Comparison of ENCODE assay signal across 8 cellular contexts in genomic region chrX:40176979-40177430, GRCh38.
DNase-seq lines count a peak whose midpoint lies in the region; ATAC-seq and TF ChIP-seq lines count a peak whose summit lies in the region.

No MANE protein-coding gene starts in this region.

- no peak for TF ChIP-seq POLR2A in adrenal gland (IDR thresholded peaks at IDR 0.05)

- peak overlapping the region; percentile 91; the same call in 1 of the 2 replicates for H3K27ac ChIP-seq in HUES64 (ENCODE audit: low read depth, low read length)
- peak overlapping the region; percentile 91 to 99 (median 95) for H3K27ac ChIP-seq in adrenal gland
- peak overlapping the region; percentile 67 for H3K27ac ChIP-seq in subcutaneous abdominal adipose tissue (ENCODE audit: low read depth, low read length)

- H3K27ac Mint-ChIP-seq in CD14-positive monocyte = peak overlapping the region; percentile 93 to 99 (median 94)

- H3K36me3 Mint-ChIP-seq in CD14-positive monocyte = peaks cover 0 to 3% of the 10 kb centered on the region in 2 donors

- WGBS in HUES64 = 14% methylated on average over 7 of the region's 22 CpGs
- 2 to 11% (median 8%) methylated on average over 5 to 22 of the region's 22 CpGs; no CpG with 5 or more reads in 1 of the 4 donors for WGBS in adrenal gland, 4 donors

- no peaks in the 10 kb centered on the region for H3K36me3 ChIP-seq in HUES64 (ENCODE audit: insufficient read depth, low read length)
- no peaks in the 10 kb centered on the region for H3K36me3 ChIP-seq in adrenal gland (replicated peaks in 1 of 2)
- H3K36me3 ChIP-seq in subcutaneous abdominal adipose tissue (ENCODE audit: control insufficient read depth in 5 of 5, insufficient read depth in 5 of 5, low read length in 5 of 5) = no peaks in the 10 kb centered on the region

- peak overlapping the region; percentile 82 to 86 for H3K4me3 Mint-ChIP-seq in CD14-positive monocyte

- H3K27me3 ChIP-seq in HUES64 (ENCODE audit: insufficient read depth, low read length) = peaks cover 15% of the 10 kb centered on the region
- peaks cover 9% of the 10 kb centered on the region for H3K27me3 ChIP-seq in adrenal gland
- H3K27me3 ChIP-seq in subcutaneous abdominal adipose tissue (ENCODE audit: control insufficient read depth in 5 of 5, insufficient read depth in 4 of 5, low read length in 5 of 5) = peaks cover 5 to 27% (median 20%) of the 10 kb centered on the region in 5 donors

- peak overlapping the region; percentile 68 for H3K4me3 ChIP-seq in HUES64 (ENCODE audit: low read length)
- H3K4me3 ChIP-seq in adrenal gland = peak overlapping the region in 2 of 4 donors; percentile 34 to 67
- peak overlapping the region; percentile 39 to 72 (median 48) for H3K4me3 ChIP-seq in subcutaneous abdominal adipose tissue (ENCODE audit: low read depth in 1 of 5, low read length in 5 of 5)

- H3K4me1 ChIP-seq in HUES64 (ENCODE audit: insufficient read depth, low read length) (peaks cover 17% of the 10 kb centered on the region), adrenal gland (replicated peaks in 1 of 2) (peaks cover 11 to 22% of the 10 kb centered on the region in 2 donors), subcutaneous abdominal adipose tissue (ENCODE audit: control insufficient read depth in 5 of 5, insufficient read depth in 5 of 5, low read length in 5 of 5) (peaks cover 7 to 53% (median 40%) of the 10 kb centered on the region in 5 donors)

- H3K9ac ChIP-seq in HUES64 (ENCODE audit: low read depth, low read length) (peak overlapping the region; percentile 55; the same call in 1 of the 2 replicates), subcutaneous abdominal adipose tissue (ENCODE audit: low read length in 5 of 5) (peak overlapping the region in 2 of 5 donors; percentile 35 to 65)

- H3K9me3 ChIP-seq in HUES64 (ENCODE audit: insufficient read depth, low read depth, low read length) (no peaks in the 10 kb centered on the region), adrenal gland (replicated peaks in 1 of 3) (no peaks in the 10 kb centered on the region), subcutaneous abdominal adipose tissue (ENCODE audit: control insufficient read depth in 5 of 5, low read length in 5 of 5) (peaks cover 0 to 7% (median 0%) of the 10 kb centered on the region in 5 donors)

- peaks cover 0 to 38% (median 30%) of the 10 kb centered on the region in 7 donors for H3K9me3 Mint-ChIP-seq in CD14-positive monocyte

- DNase-seq in CD14-positive monocyte (ENCODE audit: low spot score) (no peak), adrenal gland (peak; percentile 29 to 80 (median 72)), iris pigment epithelial cell (ENCODE audit: low read depth) (peak; percentile 47), NCI-H1048 (lab: John Stamatoyannopoulos, UW) (no peak), NCI-H446 treated with DMSO at 0.1 percent for 48 hours (lab: John Stamatoyannopoulos, UW) (no peak)

- TF ChIP-seq CTCF in CD14-positive monocyte (IDR thresholded peaks at IDR 0.05) (no peak), adrenal gland (IDR thresholded peaks at IDR 0.05) (peak in 4 of 6 experiments; percentile 26 to 37 (median 27))

- intact Hi-C loops in CD14-positive monocyte (cut with micrococcal nuclease) = loop anchor here (10.0 kb wide), 4 partner anchors 88 to 422 kb away; no protein-coding TSS in a partner anchor
- intact Hi-C loops in adrenal gland (cut with DNase I) = loop anchor here (10.0 kb wide), 3 partner anchors 88 to 362 kb away; no protein-coding TSS in a partner anchor

- peaks cover 51% of the 10 kb centered on the region for H3K4me1 Mint-ChIP-seq in CD14-positive monocyte

- peaks cover 0 to 40% (median 2%) of the 10 kb centered on the region in 3 donors for H3K27me3 Mint-ChIP-seq in CD14-positive monocyte (ENCODE audit: low read depth in 3 of 3)

- ATAC-seq in HG02763 (IDR thresholded peaks at IDR 0.05; ENCODE audit: unreplicated experiment) = no peak

Comparison
In these comparisons a context has a peak if more than half of its experiments do, and no peak if none do; other contexts are left out.
1. DNase-seq: peak in adrenal gland (7 of 7) and iris pigment epithelial cell (single experiment); none in CD14-positive monocyte (single experiment), NCI-H1048 (single experiment) and NCI-H446 treated with DMSO at 0.1 percent for 48 hours (single experiment).
2. Peak in every context shown above with its lines, with median percentiles within 50 percentile points of each other: H3K27ac ChIP-seq.